ENCODE assay signal across 11 cellular contexts in genomic region chr10:94989192-94989591, GRCh38. TPM values are rescaled to one million over a fixed set of nuclear protein-coding genes. Genes with fewer than 3 reads are reported as not detected.
"Had no signal": no experiment of that assay in that cellular context is flagged by ENCODE, and none has a peak within 500 bp of the region (broad histone marks: within the 10 kb centered on the region; RNA-seq: fewer than 3 reads in every experiment).

No MANE protein-coding gene starts in this region.

- H3K27ac ChIP-seq: HL-60, KMS-11 had no signal

- H3K4me1 ChIP-seq: HAP-1 had no signal

- ATAC-seq: GM23338, HCT116 had no signal

- H2AFZ ChIP-seq: GM23338 had no signal

- DNase-seq: H7, HFFc6, Karpas-422 had no signal

- H3K9me3 ChIP-seq: HAP-1 had no signal

- H3K4me3 ChIP-seq: GM23338, HAP-1 had no signal

- H3K36me3 ChIP-seq: HAP-1 had no signal

- H3K4me2 ChIP-seq: GM23338, KMS-11 had no signal

- H3K9ac ChIP-seq: KMS-11 had no signal

RNA-seq across cellular contexts. Expression of gene CYP2C9, which starts 50.7 kb away (rescaled TPM):
- total RNA-seq: GM23338, H4, H7, HFFc6, HT1080 had no signal
- polyA plus RNA-seq: GM23338, IgD-negative memory B cell had no signal
